Comparison of ENCODE assay signal across 1 cellular context in genomic region chr3:99638244-99638948, GRCh38.
A peak's percentile ranks its signal among the peaks of the same experiment; 100 is the strongest.
TF ChIP-seq lines count a peak whose summit lies in the region.

Gene COL8A1 (plus strand): TSS chr3:99638594. CDS start chr3:99790683, 152,089 bp downstream.

TF ChIP-seq in HEK293, 187 proteins besides CTCF, POLR2A, EP300 and RAD21 (continued from another document):
- TF ChIP-seq ZBTB26 (tag by site-specific recombination; optimal IDR thresholded peaks at IDR 0.05) (peak; percentile 46), ZNF335 (tag by site-specific recombination; conservative IDR thresholded peaks at IDR 0.05) (no peak; the same call in 1 of the 2 replicates), ZEB2 (tag by site-specific recombination; IDR thresholded peaks at IDR 0.05) (peak; percentile 24; the same call in 1 of the 2 replicates), PRDM1 (tag by site-specific recombination; IDR thresholded peaks at IDR 0.05) (peak; percentile 99), ZFP37 (tag by site-specific recombination; IDR thresholded peaks at IDR 0.05) (no peak), WT1 (tag by site-specific recombination; IDR thresholded peaks at IDR 0.05) (no peak), ZNF610 (tag by site-specific recombination; IDR thresholded peaks at IDR 0.05; ENCODE audit: borderline replicate concordance) (peak; percentile 54; the same call in 1 of the 2 replicates), ZNF660 (tag by site-specific recombination; IDR thresholded peaks at IDR 0.05) (no peak), ZBTB7A (tag by site-specific recombination; IDR thresholded peaks at IDR 0.05; ENCODE audit: low read depth) (no peak), ZNF16 (tag by site-specific recombination; IDR thresholded peaks at IDR 0.05; ENCODE audit: low read depth) (no peak), ZBTB21 (tag by site-specific recombination; IDR thresholded peaks at IDR 0.05) (no peak), ZNF488 (tag by site-specific recombination; IDR thresholded peaks at IDR 0.05) (no peak), KLF17 (tag by site-specific recombination; IDR thresholded peaks at IDR 0.05) (0 out of 2 replicates have a peak, but pooled peaks have one; percentile 35), GLI4 (tag by site-specific recombination; IDR thresholded peaks at IDR 0.05) (0 out of 2 replicates have a peak, but pooled peaks have one; percentile 23), SP2 (tag by site-specific recombination; IDR thresholded peaks at IDR 0.05) (peak; percentile 50), ZBTB17 (tag by site-specific recombination; IDR thresholded peaks at IDR 0.05) (peak; percentile 77), SP3 (tag by site-specific recombination; IDR thresholded peaks at IDR 0.05) (peak; percentile 40), ZBTB6 (tag by site-specific recombination; IDR thresholded peaks at IDR 0.05) (no peak), SCRT1 (tag by site-specific recombination; IDR thresholded peaks at IDR 0.05; ENCODE audit: borderline replicate concordance) (0 out of 2 replicates have a peak, but pooled peaks have one; percentile 16), ZNF514 (tag by site-specific recombination; IDR thresholded peaks at IDR 0.05) (no peak), FEZF1 (tag by site-specific recombination; IDR thresholded peaks at IDR 0.05) (peak; percentile 45; the same call in 1 of the 2 replicates), ZNF624 (tag by site-specific recombination; IDR thresholded peaks at IDR 0.05) (no peak), ZNF548 (tag by site-specific recombination; IDR thresholded peaks at IDR 0.05) (no peak), ZNF558 (tag by site-specific recombination; IDR thresholded peaks at IDR 0.05) (no peak), EGR2 (tag by site-specific recombination; IDR thresholded peaks at IDR 0.05; ENCODE audit: low read depth) (peak; percentile 85)
TF ChIP-seq in HEK293: peak in this region for 29.
